Comparison of ENCODE assay signal across 30 cellular contexts in genomic region chr6:9986273-9986672, GRCh38.
"Had no signal": no experiment of that assay in that cellular context is flagged by ENCODE, and none has a peak within 500 bp of the region (broad histone marks: within the 10 kb centered on the region; RNA-seq: fewer than 3 reads in every experiment).

No MANE protein-coding gene starts in this region.

- H3K79me2 ChIP-seq: parathyroid adenoma had no signal

- ATAC-seq: naive thymus-derived CD8-positive, alpha-beta T cell; natural killer cell treated with Interleukin-12 subunit alpha and Interleukin-12 subunit beta and Interleukin-15 and Interleukin-18, amount 100 ng/mL, for 72 hours; psoas muscle; right cardiac atrium; right lobe of liver; stimulated activated effector memory CD8-positive, alpha-beta T cell treated with anti-CD3 and anti-CD28 coated beads, Interleukin-12 subunit alpha, Interleukin-12 subunit beta, amount 100 ng/mL, for 72 hours; stimulated activated naive B cell treated with anti-CD40 and anti-IgM and Interleukin-4, amounts not matched to agents 10 μg/mL and 1 μg/mL and 100 μg/mL, for 72 hours had no signal

- H3K27ac ChIP-seq: ovary, parathyroid adenoma, psoas muscle, right lobe of liver, sigmoid colon, stomach, thoracic aorta, thyroid gland, tibial nerve, upper lobe of left lung, vagina had no signal

- H3K4me3 Mint-ChIP-seq: naive thymus-derived CD8-positive, alpha-beta T cell; natural killer cell treated with Interleukin-12 subunit alpha and Interleukin-12 subunit beta and Interleukin-15 and Interleukin-18, amount 100 ng/mL, for 72 hours; nephron progenitor cell; neural crest cell; stimulated activated effector memory CD8-positive, alpha-beta T cell treated with anti-CD3 and anti-CD28 coated beads, Interleukin-12 subunit alpha, Interleukin-12 subunit beta, amount 100 ng/mL, for 72 hours; stimulated activated naive B cell treated with anti-CD40 and anti-IgM and Interleukin-4, amounts not matched to agents 10 μg/mL and 1 μg/mL and 100 μg/mL, for 72 hours; stimulated activated naive CD8-positive, alpha-beta T cell treated with anti-CD3 and anti-CD28 coated beads, Interleukin-15, Interleukin-2, amounts not matched to agents 100 ng/mL and 50 ng/mL, for 24 hours had no signal

- H3K4me1 ChIP-seq: parathyroid adenoma, psoas muscle, right lobe of liver, sigmoid colon, stomach, thyroid gland, tibial nerve, upper lobe of left lung, vagina had no signal

- FAIRE-seq: small intestine, urothelium cell line had no signal

- H2AFZ ChIP-seq: parathyroid adenoma had no signal

- H3K4me1 Mint-ChIP-seq: nephron progenitor cell; neural crest cell; stimulated activated effector memory CD8-positive, alpha-beta T cell treated with anti-CD3 and anti-CD28 coated beads, Interleukin-12 subunit alpha, Interleukin-12 subunit beta, amount 100 ng/mL, for 72 hours; stimulated activated naive B cell treated with anti-CD40 and anti-IgM and Interleukin-4, amounts not matched to agents 10 μg/mL and 1 μg/mL and 100 μg/mL, for 72 hours had no signal

- H3K27me3 ChIP-seq: ovary, right lobe of liver, sigmoid colon, stomach, thyroid gland, tibial nerve, upper lobe of left lung, vagina had no signal

- H3K36me3 ChIP-seq: ovary, right lobe of liver, sigmoid colon, stomach, thoracic aorta, thyroid gland, tibial nerve, upper lobe of left lung, vagina had no signal

- H3K36me3 Mint-ChIP-seq: naive thymus-derived CD8-positive, alpha-beta T cell; stimulated activated effector memory CD8-positive, alpha-beta T cell treated with anti-CD3 and anti-CD28 coated beads, Interleukin-12 subunit alpha, Interleukin-12 subunit beta, amount 100 ng/mL, for 72 hours; stimulated activated naive B cell treated with anti-CD40 and anti-IgM and Interleukin-4, amounts not matched to agents 10 μg/mL and 1 μg/mL and 100 μg/mL, for 72 hours had no signal

- H3K27ac Mint-ChIP-seq: naive thymus-derived CD8-positive, alpha-beta T cell; natural killer cell treated with Interleukin-12 subunit alpha and Interleukin-12 subunit beta and Interleukin-15 and Interleukin-18, amount 100 ng/mL, for 72 hours; nephron progenitor cell; progenitor cell of endocrine pancreas; stimulated activated effector memory CD8-positive, alpha-beta T cell treated with anti-CD3 and anti-CD28 coated beads, Interleukin-12 subunit alpha, Interleukin-12 subunit beta, amount 100 ng/mL, for 72 hours; stimulated activated naive B cell treated with anti-CD40 and anti-IgM and Interleukin-4, amounts not matched to agents 10 μg/mL and 1 μg/mL and 100 μg/mL, for 72 hours; stimulated activated naive CD8-positive, alpha-beta T cell treated with anti-CD3 and anti-CD28 coated beads, Interleukin-15, Interleukin-2, amounts not matched to agents 100 ng/mL and 50 ng/mL, for 24 hours had no signal

- H3K4me3 ChIP-seq: ovary, psoas muscle, right lobe of liver, sigmoid colon, stomach, thoracic aorta, thyroid gland, tibial nerve, upper lobe of left lung, vagina had no signal

- DNase-seq: naive thymus-derived CD8-positive, alpha-beta T cell; nephron progenitor cell; occipital lobe; ovary; posterior cingulate gyrus; psoas muscle; right cardiac atrium; right lobe of liver; sigmoid colon; small intestine; stimulated activated CD4-positive, alpha-beta T cell treated with anti-CD3 and anti-CD28 coated beads, Interleukin-15, amount 100 ng/mL, for 24 hours; stimulated activated CD4-positive, alpha-beta T cell treated with anti-CD3 and anti-CD28 coated beads, Interleukin-2, amount 100 ng/mL, for 24 hours; stimulated activated CD4-positive, alpha-beta T cell treated with anti-CD3 and anti-CD28 coated beads, Interleukin-2, amount 100 ng/mL, for 48 hours; stimulated activated CD4-positive, alpha-beta T cell treated with anti-CD3 and anti-CD28 coated beads, Interleukin-4, amount 100 ng/mL, for 24 hours; stimulated activated naive B cell treated with anti-CD40 and anti-IgM and Interleukin-4, amounts not matched to agents 10 μg/mL and 1 μg/mL and 100 μg/mL, for 72 hours; stimulated activated naive CD4-positive, alpha-beta T cell treated with Interleukin-2 at 50 U/mL for 16 hours; stomach; thyroid gland; trophoblast cell; upper lobe of left lung had no signal

- H3K9me3 ChIP-seq: ovary, psoas muscle, right lobe of liver, sigmoid colon, stomach, thoracic aorta, thyroid gland, upper lobe of left lung, vagina had no signal

- H3K27me3 Mint-ChIP-seq: naive thymus-derived CD8-positive, alpha-beta T cell; natural killer cell treated with Interleukin-12 subunit alpha and Interleukin-12 subunit beta and Interleukin-15 and Interleukin-18, amount 100 ng/mL, for 72 hours; stimulated activated naive B cell treated with anti-CD40 and anti-IgM and Interleukin-4, amounts not matched to agents 10 μg/mL and 1 μg/mL and 100 μg/mL, for 72 hours; stimulated activated naive CD8-positive, alpha-beta T cell treated with anti-CD3 and anti-CD28 coated beads, Interleukin-15, Interleukin-2, amounts not matched to agents 100 ng/mL and 50 ng/mL, for 24 hours had no signal

- H3K9ac ChIP-seq: parathyroid adenoma had no signal
